In genomic region chr4:25172964-25173917, GRCh38 we compare ENCODE assay signal across 8 cellular contexts. TPM values are rescaled to one million over a fixed set of nuclear protein-coding genes. Genes with fewer than 3 reads are reported as not detected.
DNase-seq lines count a peak whose midpoint lies in the region; ATAC-seq and TF ChIP-seq lines count a peak whose summit lies in the region.

No MANE protein-coding gene starts in this region.

- H3K4me1 ChIP-seq in OCI-LY7 (ENCODE audit: insufficient read depth, low read length, poor library complexity, severe bottlenecking): no peaks in the 10 kb centered on the region

- no peak overlapping the region for H3K27ac ChIP-seq in OCI-LY7 (ENCODE audit: low read depth, low read length, poor library complexity, severe bottlenecking)

- ATAC-seq in HG02571 (IDR thresholded peaks at IDR 0.05; ENCODE audit: unreplicated experiment): peak; percentile 71
- ATAC-seq in activated CD8-positive, alpha-beta T cell treated with anti-CD3 and anti-CD28 coated beads, Interleukin-2, amount 10 ng/mL, durations not matched to agents 7 days and 5 days: no peak

- H3K4me1 Mint-ChIP-seq in activated CD8-positive, alpha-beta T cell treated with anti-CD3 and anti-CD28 coated beads, Interleukin-2, amount 10 ng/mL, durations not matched to agents 7 days and 5 days (ENCODE audit: low read depth): peaks cover 3% of the 10 kb centered on the region

- intact Hi-C loops in OCI-LY7 (cut with micrococcal nuclease; ENCODE audit: unreplicated experiment): no loop called here

- no peaks in the 10 kb centered on the region for H3K79me2 ChIP-seq in OCI-LY7 (ENCODE audit: insufficient read depth, low read depth, low read length)

- H3K36me3 Mint-ChIP-seq in activated CD8-positive, alpha-beta T cell treated with anti-CD3 and anti-CD28 coated beads, Interleukin-2, amount 10 ng/mL, durations not matched to agents 7 days and 5 days (ENCODE audit: low read depth): peaks cover 14% of the 10 kb centered on the region

- DNase-seq in EH (ENCODE audit: low read depth) (peak; percentile 100), RPMI7951 (ENCODE audit: low read depth) (peak; percentile 97), fibroblast of peridontal ligament (ENCODE audit: extremely low read depth) (peak; percentile 99), renal cortical epithelial cell (ENCODE audit: low read depth) (peak; percentile 96), OCI-LY7 (ENCODE audit: low spot score) (no peak), NCI-H510A treated with DMSO at 0.1 percent for 48 hours (lab: John Stamatoyannopoulos, UW) (no peak)
- DNase-seq in activated CD8-positive, alpha-beta T cell treated with anti-CD3 and anti-CD28 coated beads, Interleukin-2, amount 10 ng/mL, durations not matched to agents 7 days and 5 days: no peak

- no peaks in the 10 kb centered on the region for H3K9me2 ChIP-seq in OCI-LY7 (ENCODE audit: insufficient read depth, low read length)

- H2AFZ ChIP-seq in OCI-LY7 (ENCODE audit: low read length): no peak overlapping the region

- no peak overlapping the region for H3K27ac Mint-ChIP-seq in activated CD8-positive, alpha-beta T cell treated with anti-CD3 and anti-CD28 coated beads, Interleukin-2, amount 10 ng/mL, durations not matched to agents 7 days and 5 days

- no peaks in the 10 kb centered on the region for H4K20me1 ChIP-seq in OCI-LY7 (ENCODE audit: insufficient read depth, low read length)

- H3K36me3 ChIP-seq in OCI-LY7 (ENCODE audit: insufficient read depth, low read length): no peaks in the 10 kb centered on the region

- no peaks in the 10 kb centered on the region for H3K9me3 ChIP-seq in OCI-LY7 (ENCODE audit: low read length)

- H3K4me2 ChIP-seq in OCI-LY7 (ENCODE audit: low read length): no peak overlapping the region

- H3K9me3 Mint-ChIP-seq in activated CD8-positive, alpha-beta T cell treated with anti-CD3 and anti-CD28 coated beads, Interleukin-2, amount 10 ng/mL, durations not matched to agents 7 days and 5 days (ENCODE audit: insufficient read depth): no peaks in the 10 kb centered on the region

- no peak overlapping the region for H3K4me3 Mint-ChIP-seq in activated CD8-positive, alpha-beta T cell treated with anti-CD3 and anti-CD28 coated beads, Interleukin-2, amount 10 ng/mL, durations not matched to agents 7 days and 5 days

- POLR2A ChIA-PET in OCI-LY7 (lab: Charles Lee): interaction anchor here (0.5 to 0.6 kb wide), 3 partner anchors 8 to 62 kb away, joined by 3 to 4 read pairs (median 3); no protein-coding TSS in a partner anchor
- POLR2A ChIA-PET in activated CD8-positive, alpha-beta T cell treated with anti-CD3 and anti-CD28 coated beads, Interleukin-2, amount 10 ng/mL, durations not matched to agents 7 days and 5 days (lab: Charles Lee): no interaction called here

- no peaks in the 10 kb centered on the region for H3K27me3 Mint-ChIP-seq in activated CD8-positive, alpha-beta T cell treated with anti-CD3 and anti-CD28 coated beads, Interleukin-2, amount 10 ng/mL, durations not matched to agents 7 days and 5 days (ENCODE audit: low read depth)

- TF ChIP-seq CTCF in OCI-LY7 (conservative IDR thresholded peaks at IDR 0.05; ENCODE audit: low read length): no peak

- CTCF ChIA-PET in OCI-LY7 (lab: Charles Lee; ENCODE audit: unreplicated experiment): interaction anchor here (0.9 kb wide), 1 partner anchor 10 kb away, joined by 4 read pairs; no protein-coding TSS in a partner anchor
- CTCF ChIA-PET in activated CD8-positive, alpha-beta T cell treated with anti-CD3 and anti-CD28 coated beads, Interleukin-2, amount 10 ng/mL, durations not matched to agents 7 days and 5 days (lab: Charles Lee): interaction anchor here (1.2 kb wide), 1 partner anchor 11 kb away, joined by 6 read pairs; no protein-coding TSS in a partner anchor

- H3K4me3 ChIP-seq in OCI-LY7 (ENCODE audit: low read depth, low read length, poor library complexity, severe bottlenecking): no peak overlapping the region

- no TSS peak for BruUV-seq in OCI-LY7 (replicated peaks; lab: Mats Ljungman, UMichigan)

RNA-seq across cellular contexts. Expression of gene SEPSECS, which starts 13.0 kb away (rescaled TPM):
- total RNA-seq in RPMI7951 (2014; rRNA removed; shearing (Covaris generic)): 4.9 and 5.3 TPM in 2 replicates
- total RNA-seq in renal cortical epithelial cell (6.9 and 11.8 TPM in 2 replicates), OCI-LY7 (2022) (13.0 and 15.9 TPM in 2 replicates)
- total RNA-seq in OCI-LY7 (2014; rRNA removed; shearing (Covaris generic)): 5.0 and 5.8 TPM in 2 replicates
- total RNA-seq in activated CD8-positive, alpha-beta T cell treated with anti-CD3 and anti-CD28 coated beads, Interleukin-2, amount 10 ng/mL, durations not matched to agents 7 days and 5 days: 10 to 100 TPM; 10.8 to 12.5 TPM

Comparison
In these comparisons a context has a peak if more than half of its experiments do, and no peak if none do; other contexts are left out.
1. DNase-seq: peak in EH (single experiment), RPMI7951 (single experiment), fibroblast of peridontal ligament (single experiment) and renal cortical epithelial cell (single experiment); none in OCI-LY7 (single experiment), activated CD8-positive, alpha-beta T cell treated with anti-CD3 and anti-CD28 coated beads, Interleukin-2, amount 10 ng/mL, durations not matched to agents 7 days and 5 days (single experiment) and NCI-H510A treated with DMSO at 0.1 percent for 48 hours (single experiment).